8 cellular contexts compared by ENCODE assay signal in the genomic region with DNA sequence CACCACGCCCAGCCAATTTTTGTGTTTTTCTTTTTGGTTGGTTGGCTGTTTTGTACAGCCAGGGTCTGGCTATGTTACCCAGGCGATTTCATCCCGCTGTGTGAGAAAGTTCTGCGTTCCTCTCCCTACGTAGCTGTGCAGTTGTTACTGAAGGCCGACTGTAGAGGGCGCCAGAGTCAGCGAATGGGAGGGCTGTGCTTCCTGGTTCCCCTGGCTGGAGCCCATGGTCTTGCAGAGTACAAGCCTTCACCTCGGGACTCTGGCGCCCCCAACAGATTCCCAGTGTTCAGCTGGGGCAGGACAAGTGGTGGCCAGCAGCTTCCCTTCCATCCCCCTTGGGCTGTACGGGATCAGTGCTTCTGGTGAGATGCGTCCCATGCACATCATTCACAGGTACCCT. TPM values are rescaled to one million over a fixed set of nuclear protein-coding genes. Genes with fewer than 3 reads are reported as not detected.
A peak's percentile ranks its signal among the peaks of the same experiment; 100 is the strongest.
DNase-seq lines count a peak whose midpoint lies in the region; ATAC-seq and TF ChIP-seq lines count a peak whose summit lies in the region.

No MANE protein-coding gene starts in this region.

- DNase-seq in Daoy (ENCODE audit: low read depth) = peak; percentile 75
- peak; percentile 74 for DNase-seq in HEK293T (ENCODE audit: extremely low spot score)
- DNase-seq in SK-MEL-5 (ENCODE audit: low read depth, low spot score) = peak; percentile 80
- peak; percentile 72 for DNase-seq in iPS-NIHi11 (ENCODE audit: low spot score)
- DNase-seq in foreskin melanocyte = no peak
- DNase-seq in anterior cingulate cortex (lab: John Stamatoyannopoulos, UW) = no peak

- POLR2A ChIA-PET in HEK293T (lab: Yijun Ruan, JAX) = no interaction called here

- CTCF ChIA-PET in HEK293T (lab: Yijun Ruan, JAX) = interaction anchor here (0.7 to 1.2 kb wide), 3 partner anchors 10 to 269 kb away, joined by 3 read pairs; no protein-coding TSS in a partner anchor

- ATAC-seq in HG03457 (IDR thresholded peaks at IDR 0.05; ENCODE audit: unreplicated experiment) (no peak), GM18520 (IDR thresholded peaks at IDR 0.05; ENCODE audit: unreplicated experiment) (no peak)

- in situ Hi-C loops in SK-MEL-5 (cut with HindIII; ENCODE audit: low pct_unique_long_range_greater_than_20kb, low sequenced_read_pairs) = no loop called here

TF ChIP-seq in HEK293T, 16 proteins besides CTCF, POLR2A, EP300 and RAD21:
- TF ChIP-seq FOXA1 (IDR thresholded peaks at IDR 0.05) (no peak), SUZ12 (IDR thresholded peaks at IDR 0.05) (no peak), NFRKB (IDR thresholded peaks at IDR 0.05) (no peak), ARNT (IDR thresholded peaks at IDR 0.05) (no peak), ZNF384 (IDR thresholded peaks at IDR 0.05) (no peak), BHLHE40 (IDR thresholded peaks at IDR 0.05; ENCODE audit: borderline replicate concordance) (no peak), TARDBP (IDR thresholded peaks at IDR 0.05) (no peak), LEF1 (IDR thresholded peaks at IDR 0.05; ENCODE audit: borderline replicate concordance) (no peak), HDGF (IDR thresholded peaks at IDR 0.05; ENCODE audit: borderline replicate concordance) (no peak), FOXK2 (IDR thresholded peaks at IDR 0.05) (no peak), FOXM1 (IDR thresholded peaks at IDR 0.05; ENCODE audit: borderline replicate concordance) (no peak), ELF4 (IDR thresholded peaks at IDR 0.05) (no peak), CTBP1 (IDR thresholded peaks at IDR 0.05; ENCODE audit: borderline replicate concordance) (no peak), SP1 (IDR thresholded peaks at IDR 0.05) (no peak), L3MBTL2 (conservative IDR thresholded peaks at IDR 0.05) (no peak)
- TF ChIP-seq, protein P1, sequence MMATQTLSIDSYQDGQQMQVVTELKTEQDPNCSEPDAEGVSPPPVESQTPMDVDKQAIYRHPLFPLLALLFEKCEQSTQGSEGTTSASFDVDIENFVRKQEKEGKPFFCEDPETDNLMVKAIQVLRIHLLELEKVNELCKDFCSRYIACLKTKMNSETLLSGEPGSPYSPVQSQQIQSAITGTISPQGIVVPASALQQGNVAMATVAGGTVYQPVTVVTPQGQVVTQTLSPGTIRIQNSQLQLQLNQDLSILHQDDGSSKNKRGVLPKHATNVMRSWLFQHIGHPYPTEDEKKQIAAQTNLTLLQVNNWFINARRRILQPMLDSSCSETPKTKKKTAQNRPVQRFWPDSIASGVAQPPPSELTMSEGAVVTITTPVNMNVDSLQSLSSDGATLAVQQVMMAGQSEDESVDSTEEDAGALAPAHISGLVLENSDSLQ (IDR thresholded peaks at IDR 0.05) = no peak

RNA-seq across cellular contexts. Expression of a gene that starts 5.6 kb away (rescaled TPM):
- total RNA-seq in Daoy (2014; rRNA removed; shearing (Covaris generic)) = 34.0 and 45.7 TPM in 2 replicates
- total RNA-seq in SK-MEL-5 (2014; rRNA removed; shearing (Covaris generic)) = 2.4 and 2.8 TPM in 2 replicates
- not detected in 2 replicates for polyA plus RNA-seq in SK-MEL-5 (2015; cell fraction: cytosol; rRNA removed)
- polyA plus RNA-seq in SK-MEL-5 (2015; cell fraction: nucleus; rRNA removed) = 1.1 and 6.7 TPM in 2 replicates

Comparison
In these comparisons a context has a peak if more than half of its experiments do, and no peak if none do; other contexts are left out.
1. DNase-seq: peak in Daoy (single experiment), HEK293T (single experiment), SK-MEL-5 (single experiment) and iPS-NIHi11 (single experiment); none in foreskin melanocyte (single experiment) and anterior cingulate cortex (0 of 58).